8 cellular contexts compared by ENCODE assay signal in the genomic region with DNA sequence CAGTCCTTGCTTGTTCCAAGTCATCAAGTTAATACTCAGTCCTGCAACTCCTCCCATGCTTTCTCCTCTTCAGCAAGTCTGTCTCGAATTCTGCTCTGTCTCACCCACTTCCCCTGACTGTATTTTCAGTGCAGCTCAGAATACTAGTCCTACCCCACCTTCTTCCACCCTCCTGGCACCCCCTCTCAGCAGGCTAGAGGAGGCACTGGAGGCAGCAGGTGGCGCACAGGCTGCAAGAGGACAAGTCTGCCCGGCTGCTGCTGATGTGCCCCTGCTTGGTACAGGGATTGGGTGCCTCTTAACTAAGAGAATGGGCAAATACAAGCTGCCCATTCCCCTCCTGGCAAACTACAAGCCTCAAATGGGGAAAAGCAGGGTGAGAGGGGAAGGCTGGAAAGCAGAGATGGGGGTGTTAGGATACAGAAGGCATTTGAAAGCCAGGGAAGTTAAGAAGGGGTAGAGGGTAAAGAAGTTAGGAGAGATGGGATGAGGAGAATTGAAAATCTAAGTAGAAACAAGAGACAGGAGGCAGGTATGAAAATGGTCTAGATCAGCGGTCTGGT. TPM values are rescaled to one million over a fixed set of nuclear protein-coding genes. Genes with fewer than 3 reads are reported as not detected.
DNase-seq lines count a peak whose midpoint lies in the region; ATAC-seq, FAIRE-seq and TF ChIP-seq lines count a peak whose summit lies in the region.

No MANE protein-coding gene starts in this region.

- no peaks in the 10 kb centered on the region for H3K27me3 ChIP-seq in endothelial cell of umbilical vein (ENCODE audit: control insufficient read depth in 2 of 2, insufficient read depth in 2 of 2, low read length in 2 of 2)

- H3K4me1 ChIP-seq in endothelial cell of umbilical vein (ENCODE audit: control insufficient read depth, extremely low read depth, insufficient read depth, low read length): peaks cover 49% of the 10 kb centered on the region

- peak overlapping the region; percentile 97 for H3K4me2 ChIP-seq in endothelial cell of umbilical vein (ENCODE audit: insufficient read depth, low read length)

- H3K27ac ChIP-seq in endothelial cell of umbilical vein (ENCODE audit: insufficient read depth, low read depth, low read length): peak overlapping the region; percentile 78

- TF ChIP-seq POLR2A in endothelial cell of umbilical vein (IDR thresholded peaks at IDR 0.05; ENCODE audit: low read depth, low read length): no peak

- peak overlapping the region; percentile 97 for H3K4me3 ChIP-seq in AG10803 (ENCODE audit: low read length)
- no peak overlapping the region for H3K4me3 ChIP-seq in endothelial cell of umbilical vein (replicated peaks in 1 of 3; ENCODE audit: insufficient read depth in 1 of 3, low read depth in 1 of 3, low read length in 3 of 3)

- H3K9me3 ChIP-seq in T-helper 17 cell (ENCODE audit: control insufficient read depth, low read length, poor library complexity, severe bottlenecking) (no peaks in the 10 kb centered on the region), endothelial cell of umbilical vein (replicated peaks; ENCODE audit: control insufficient read depth, insufficient read depth, low read length) (no peaks in the 10 kb centered on the region)

- no peaks in the 10 kb centered on the region for H3K9me1 ChIP-seq in endothelial cell of umbilical vein (replicated peaks; ENCODE audit: control insufficient read depth, extremely low read depth, insufficient read depth, low read length)

- CTCF ChIA-PET in endothelial cell of umbilical vein (lab: Charles Lee): interaction anchor here (0.8 to 4.1 kb wide), 19 partner anchors 9 to 184 kb away, joined by 3 to 52 read pairs (median 7); a partner anchor contains a TSS

- intact Hi-C loops in endothelial cell of umbilical vein (cut with micrococcal nuclease): loop anchor here (5.0 kb wide), 1 partner anchor 155 kb away; no protein-coding TSS in a partner anchor

- DNase-seq in AG10803 (ENCODE audit: low read depth): peak; percentile 68
- DNase-seq in T-helper 17 cell: no peak
- DNase-seq in endothelial cell of umbilical vein (ENCODE audit: low read depth, low spot score): peak; percentile 72
- DNase-seq in nephron progenitor cell: no peak
- no peak for DNase-seq in effector CD8-positive, alpha-beta T cell (lab: John Stamatoyannopoulos, UW)
- DNase-seq in NCI-H526 treated with DMSO at 0.1 percent for 48 hours (lab: John Stamatoyannopoulos, UW): no peak

- no peaks in the 10 kb centered on the region for H3K9me3 Mint-ChIP-seq in nephron progenitor cell

- FAIRE-seq in endothelial cell of umbilical vein (lab: Jason Lieb, UNC): peak; percentile 79

- dilution Hi-C loops in endothelial cell of umbilical vein (cut with MboI; ENCODE audit: extremely low pct_ligation_motif_present, low sequenced_read_pairs): no loop called here

- no peaks in the 10 kb centered on the region for H3K27me3 Mint-ChIP-seq in T-helper 17 cell
- no peaks in the 10 kb centered on the region for H3K27me3 Mint-ChIP-seq in nephron progenitor cell (ENCODE audit: low read depth, poor library complexity)

- POLR2A ChIA-PET in endothelial cell of umbilical vein (lab: Charles Lee): interaction anchor here (1.0 to 1.6 kb wide), 2 partner anchors 31 to 36 kb away, joined by 6 to 7 read pairs; no protein-coding TSS in a partner anchor

- peaks cover 23 to 32% of the 10 kb centered on the region in 2 experiments for H3K36me3 ChIP-seq in endothelial cell of umbilical vein (ENCODE audit: control insufficient read depth in 2 of 2, extremely low read depth in 1 of 2, insufficient read depth in 2 of 2, low read length in 2 of 2)

- H3K27ac Mint-ChIP-seq in T-helper 17 cell: no peak overlapping the region
- peak overlapping the region; percentile 69 for H3K27ac Mint-ChIP-seq in nephron progenitor cell

- peak; percentile 44 for ATAC-seq in GM18868 (IDR thresholded peaks at IDR 0.05; ENCODE audit: unreplicated experiment)
- ATAC-seq in T-helper 17 cell: peak; percentile 52
- no peak for ATAC-seq in HG02870 (IDR thresholded peaks at IDR 0.05; ENCODE audit: unreplicated experiment)

- H3K36me3 Mint-ChIP-seq in T-helper 17 cell (ENCODE audit: low read depth) (peaks cover 12% of the 10 kb centered on the region), nephron progenitor cell (ENCODE audit: low read depth) (peaks cover 33% of the 10 kb centered on the region)

- H3K4me3 Mint-ChIP-seq in T-helper 17 cell: peak overlapping the region; percentile 92
- H3K4me3 Mint-ChIP-seq in nephron progenitor cell: no peak overlapping the region

- peaks cover 82% of the 10 kb centered on the region for H3K79me2 ChIP-seq in endothelial cell of umbilical vein (ENCODE audit: control insufficient read depth, insufficient read depth, low read length)

- no peaks in the 10 kb centered on the region for H4K20me1 ChIP-seq in endothelial cell of umbilical vein (replicated peaks; ENCODE audit: control insufficient read depth, extremely low read depth, insufficient read depth, low read length)

- no TSS peak for BruUV-seq in endothelial cell of umbilical vein (replicated peaks; lab: Mats Ljungman, UMichigan)

- H3K4me1 Mint-ChIP-seq in T-helper 17 cell: peaks cover 23% of the 10 kb centered on the region
- H3K4me1 Mint-ChIP-seq in nephron progenitor cell: no peaks in the 10 kb centered on the region

- H2AFZ ChIP-seq in endothelial cell of umbilical vein (ENCODE audit: low read depth, low read length): no peak overlapping the region

- H3K9ac ChIP-seq in endothelial cell of umbilical vein (replicated peaks; ENCODE audit: extremely low read depth, insufficient read depth, low read length): peak overlapping the region; percentile 66

- TF ChIP-seq CTCF in AG10803 (conservative IDR thresholded peaks at IDR 0.05; ENCODE audit: low read length): peak; percentile 44
- TF ChIP-seq CTCF in endothelial cell of umbilical vein (IDR thresholded peaks at IDR 0.05; ENCODE audit: extremely low read depth in 1 of 2, insufficient read depth in 1 of 2, low read depth in 1 of 2, low read length in 2 of 2): peak; percentile 29 to 46
- no peak for TF ChIP-seq CTCF in nephron progenitor cell (IDR thresholded peaks at IDR 0.05)

TF ChIP-seq in endothelial cell of umbilical vein, 7 proteins besides CTCF, POLR2A, EP300 and RAD21:
- TF ChIP-seq FOS (IDR thresholded peaks at IDR 0.05; ENCODE audit: borderline replicate concordance, insufficient read depth, low read length): no peak

RNA-seq across cellular contexts. Expression of a gene that starts 5.0 kb away (rescaled TPM):
- total RNA-seq in T-helper 17 cell (100 to 1,000 TPM; 259 to 617 TPM), endothelial cell of umbilical vein (424 and 450 TPM in 2 replicates)
- 120 and 137 TPM in 2 replicates for polyA plus RNA-seq in endothelial cell of umbilical vein
- 213 and 223 TPM in 2 replicates for polyA plus RNA-seq in endothelial cell of umbilical vein (2011; cell fraction: cytosol; rRNA removed)
- polyA plus RNA-seq in endothelial cell of umbilical vein (2011; cell fraction: nucleus; rRNA removed): 252 and 278 TPM in 2 replicates
- polyA plus RNA-seq in endothelial cell of umbilical vein (2012): 255 and 266 TPM in 2 replicates
- 647 and 685 TPM in 2 replicates for polyA minus RNA-seq in endothelial cell of umbilical vein
- 119 TPM for polyA minus RNA-seq in endothelial cell of umbilical vein (2011; cell fraction: cytosol; rRNA and poly(A)+ RNA removed)
- polyA minus RNA-seq in endothelial cell of umbilical vein (2011; cell fraction: nucleus; rRNA and poly(A)+ RNA removed): 163 and 201 TPM in 2 replicates

RNA-seq across cellular contexts. Expression of a gene that starts 5.5 kb away (rescaled TPM):
- total RNA-seq in T-helper 17 cell: 10 to 100 TPM; 16.0 to 16.5 TPM
- total RNA-seq in endothelial cell of umbilical vein: 36.4 and 39.8 TPM in 2 replicates
- 45.9 and 52.1 TPM in 2 replicates for polyA plus RNA-seq in endothelial cell of umbilical vein
- polyA plus RNA-seq in endothelial cell of umbilical vein (2011; cell fraction: cytosol; rRNA removed): 32.2 and 36.2 TPM in 2 replicates
- 20.0 and 24.0 TPM in 2 replicates for polyA plus RNA-seq in endothelial cell of umbilical vein (2011; cell fraction: nucleus; rRNA removed)
- polyA plus RNA-seq in endothelial cell of umbilical vein (2012): 45.9 and 48.2 TPM in 2 replicates
- polyA minus RNA-seq in endothelial cell of umbilical vein: 18.5 and 19.4 TPM in 2 replicates
- polyA minus RNA-seq in endothelial cell of umbilical vein (2011; cell fraction: cytosol; rRNA and poly(A)+ RNA removed): 13.6 TPM
- 7.0 and 9.1 TPM in 2 replicates for polyA minus RNA-seq in endothelial cell of umbilical vein (2011; cell fraction: nucleus; rRNA and poly(A)+ RNA removed)

RNA-seq across cellular contexts. Expression of a gene that starts 22.1 kb away (rescaled TPM):
- total RNA-seq in T-helper 17 cell: 10 to 100 TPM; 28.6 to 28.7 TPM
- 158 and 196 TPM in 2 replicates for total RNA-seq in endothelial cell of umbilical vein
- polyA plus RNA-seq in endothelial cell of umbilical vein: 99.9 and 110 TPM in 2 replicates
- polyA plus RNA-seq in endothelial cell of umbilical vein (2011; cell fraction: cytosol; rRNA removed): 57.3 and 62.9 TPM in 2 replicates
- 939 and 994 TPM in 2 replicates for polyA plus RNA-seq in endothelial cell of umbilical vein (2011; cell fraction: nucleus; rRNA removed)
- 58.1 and 93.8 TPM in 2 replicates for polyA plus RNA-seq in endothelial cell of umbilical vein (2012)
- 156 and 170 TPM in 2 replicates for polyA minus RNA-seq in endothelial cell of umbilical vein
- polyA minus RNA-seq in endothelial cell of umbilical vein (2011; cell fraction: cytosol; rRNA and poly(A)+ RNA removed): 13.1 TPM
- 228 TPM in 2 replicates for polyA minus RNA-seq in endothelial cell of umbilical vein (2011; cell fraction: nucleus; rRNA and poly(A)+ RNA removed)

RNA-seq across cellular contexts. Expression of a gene that starts 22.1 kb away (rescaled TPM):
- 10 to 100 TPM; 25.5 to 26.5 TPM for total RNA-seq in T-helper 17 cell
- total RNA-seq in endothelial cell of umbilical vein: 23.3 and 29.0 TPM in 2 replicates
- 12.7 and 15.0 TPM in 2 replicates for polyA plus RNA-seq in endothelial cell of umbilical vein
- 14.6 and 14.8 TPM in 2 replicates for polyA plus RNA-seq in endothelial cell of umbilical vein (2011; cell fraction: cytosol; rRNA removed)
- polyA plus RNA-seq in endothelial cell of umbilical vein (2011; cell fraction: nucleus; rRNA removed): 27.3 and 27.5 TPM in 2 replicates
- polyA plus RNA-seq in endothelial cell of umbilical vein (2012): 18.4 and 19.7 TPM in 2 replicates
- 26.0 and 31.2 TPM in 2 replicates for polyA minus RNA-seq in endothelial cell of umbilical vein
- 11.1 TPM for polyA minus RNA-seq in endothelial cell of umbilical vein (2011; cell fraction: cytosol; rRNA and poly(A)+ RNA removed)
- polyA minus RNA-seq in endothelial cell of umbilical vein (2011; cell fraction: nucleus; rRNA and poly(A)+ RNA removed): 13.8 and 14.8 TPM in 2 replicates

RNA-seq across cellular contexts. Expression of a gene that starts 27.1 kb away (rescaled TPM):
- total RNA-seq in T-helper 17 cell (not detected), endothelial cell of umbilical vein (18.8 and 25.6 TPM in 2 replicates)
- polyA plus RNA-seq in endothelial cell of umbilical vein: 23.5 and 29.0 TPM in 2 replicates
- 27.7 and 40.2 TPM in 2 replicates for polyA plus RNA-seq in endothelial cell of umbilical vein (2011; cell fraction: cytosol; rRNA removed)
- 9.9 and 11.8 TPM in 2 replicates for polyA plus RNA-seq in endothelial cell of umbilical vein (2011; cell fraction: nucleus; rRNA removed)
- polyA plus RNA-seq in endothelial cell of umbilical vein (2012): 10.2 and 29.9 TPM in 2 replicates
- 7.9 and 10.8 TPM in 2 replicates for polyA minus RNA-seq in endothelial cell of umbilical vein
- not detected for polyA minus RNA-seq in endothelial cell of umbilical vein (2011; cell fraction: cytosol; rRNA and poly(A)+ RNA removed)
- polyA minus RNA-seq in endothelial cell of umbilical vein (2011; cell fraction: nucleus; rRNA and poly(A)+ RNA removed): 1.5 and 2.1 TPM in 2 replicates

Comparison
In these comparisons a context has a peak if more than half of its experiments do, and no peak if none do; other contexts are left out.
1. DNase-seq: peak in AG10803 (single experiment) and endothelial cell of umbilical vein (single experiment); none in T-helper 17 cell (0 of 3), nephron progenitor cell (single experiment), effector CD8-positive, alpha-beta T cell (single experiment) and NCI-H526 treated with DMSO at 0.1 percent for 48 hours (single experiment).